Comparison of ENCODE assay signal across 23 cellular contexts in the genomic region with DNA sequence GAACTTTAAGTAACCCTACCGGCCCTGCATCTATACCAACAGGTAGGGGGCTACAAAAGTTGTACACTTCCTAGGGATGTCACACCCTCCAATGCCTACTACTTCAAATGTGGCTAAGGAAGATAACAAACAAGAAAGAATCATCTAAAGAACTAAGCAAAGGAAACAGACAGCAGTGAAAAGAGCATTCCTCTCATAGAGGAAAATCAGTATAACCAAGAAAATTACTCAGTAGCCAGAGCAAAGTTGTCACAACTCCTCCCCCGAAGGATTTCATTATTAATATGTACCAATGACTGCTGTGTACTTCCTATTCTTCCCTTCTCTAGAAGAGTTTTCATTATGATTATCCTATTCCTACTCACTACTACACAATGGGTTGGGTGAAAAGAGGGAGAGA. TPM values are rescaled to one million over a fixed set of nuclear protein-coding genes. Genes with fewer than 3 reads are reported as not detected.
DNase-seq lines count a peak whose midpoint lies in the region; ATAC-seq, FAIRE-seq and TF ChIP-seq lines count a peak whose summit lies in the region.
"Had no signal": no experiment of that assay in that cellular context is flagged by ENCODE, and none has a peak within 500 bp of the region (broad histone marks: within the 10 kb centered on the region; RNA-seq: fewer than 3 reads in every experiment).

No MANE protein-coding gene starts in this region.

- H3K9me3 ChIP-seq in DOHH2 (ENCODE audit: control insufficient read depth, insufficient read depth, low read length) = no peaks in the 10 kb centered on the region
- H3K9me3 ChIP-seq in K562 (replicated peaks; ENCODE audit: control insufficient read depth, insufficient read depth, low read depth, low read length) = no peaks in the 10 kb centered on the region
- H3K9me3 ChIP-seq in uterus = no peaks in the 10 kb centered on the region
- H3K9me3 ChIP-seq: A549, Caco-2, psoas muscle, upper lobe of left lung had no signal

- no peaks in the 10 kb centered on the region for H3K27me3 ChIP-seq in DOHH2 (ENCODE audit: control insufficient read depth, low read length)
- no peaks in the 10 kb centered on the region for H3K27me3 ChIP-seq in K562 (ENCODE audit: control insufficient read depth in 2 of 2, insufficient read depth in 2 of 2, low read length in 2 of 2)
- H3K27me3 ChIP-seq in uterus = no peaks in the 10 kb centered on the region
- H3K27me3 ChIP-seq: upper lobe of left lung had no signal

- H3K4me2 ChIP-seq in DOHH2 (ENCODE audit: low read length) (0 out of 2 replicates have a peak overlapping the region, but pooled peaks have one; percentile 9), K562 (ENCODE audit: insufficient read depth, low read length) (peak overlapping the region; percentile 45)
- H3K4me2 ChIP-seq: A549 had no signal

- CTCF ChIA-PET in activated CD8-positive, alpha-beta T cell treated with anti-CD3 and anti-CD28 coated beads for 36 hours (lab: Charles Lee) = interaction anchor here (3.2 kb wide), 1 partner anchor 11 kb away, joined by 10 read pairs; no protein-coding TSS in a partner anchor
- CTCF ChIA-PET in activated CD8-positive, alpha-beta T cell treated with anti-CD3 and anti-CD28 coated beads, Interleukin-2, amount 10 ng/mL, durations not matched to agents 7 days and 5 days (lab: Charles Lee) = interaction anchor here (1.4 kb wide), 1 partner anchor 11 kb away, joined by 6 read pairs; no protein-coding TSS in a partner anchor
- CTCF ChIA-PET in K562 (lab: Yijun Ruan, JAX; ENCODE audit: low intra/inter-chr PET ratio) = no interaction called here

- 0% methylated on average over 2 of the region's 2 CpGs for WGBS in K562 (ENCODE audit: insufficient coverage, low coverage, missing lambda C conversion rate)

- ATAC-seq in activated CD8-positive, alpha-beta T cell treated with anti-CD3 and anti-CD28 coated beads for 36 hours = peak; percentile 24
- no peak for ATAC-seq in activated CD8-positive, alpha-beta T cell treated with anti-CD3 and anti-CD28 coated beads, Interleukin-2, amount 10 ng/mL, durations not matched to agents 7 days and 5 days
- peak; percentile 82 for ATAC-seq in K562
- ATAC-seq in natural killer cell treated with Interleukin-12 subunit alpha and Interleukin-12 subunit beta and Interleukin-15 and Interleukin-18, amount 100 ng/mL, for 72 hours = no peak
- ATAC-seq: A549, psoas muscle had no signal

- H3K36me3 ChIP-seq in DOHH2 (ENCODE audit: control insufficient read depth, low read length) (peaks cover 78% of the 10 kb centered on the region), K562 (ENCODE audit: control insufficient read depth, insufficient read depth, low read length) (peaks cover 42% of the 10 kb centered on the region; the same call in 2 of the 3 replicates), uterus (no peaks in the 10 kb centered on the region)

- in situ Hi-C loops in K562 (cut with MboI) = no loop called here

- no peak for TF ChIP-seq RAD21 in K562 (CRISPR knock-in tag; conservative IDR thresholded peaks at IDR 0.05 in 1 of 2, IDR thresholded peaks at IDR 0.05 in 1 of 2)

- H3K9me3 Mint-ChIP-seq in activated CD8-positive, alpha-beta T cell treated with anti-CD3 and anti-CD28 coated beads for 36 hours = no peaks in the 10 kb centered on the region
- no peaks in the 10 kb centered on the region for H3K9me3 Mint-ChIP-seq in activated CD8-positive, alpha-beta T cell treated with anti-CD3 and anti-CD28 coated beads, Interleukin-2, amount 10 ng/mL, durations not matched to agents 7 days and 5 days (ENCODE audit: insufficient read depth)
- no peaks in the 10 kb centered on the region for H3K9me3 Mint-ChIP-seq in natural killer cell treated with Interleukin-12 subunit alpha and Interleukin-12 subunit beta and Interleukin-15 and Interleukin-18, amount 100 ng/mL, for 72 hours

- FAIRE-seq in K562 (lab: Jason Lieb, UNC) = peak; percentile 85
- FAIRE-seq: A549, bronchial epithelial cell, colon, H54, kidney had no signal

- peaks cover 37% of the 10 kb centered on the region for H4K20me1 ChIP-seq in DOHH2 (ENCODE audit: control insufficient read depth, insufficient read depth, low read depth, low read length)
- H4K20me1 ChIP-seq in K562 (replicated peaks; ENCODE audit: control insufficient read depth, insufficient read depth, low read length) = peaks cover 10% of the 10 kb centered on the region; the same call in 1 of the 2 replicates

- H3K9me1 ChIP-seq in K562 (ENCODE audit: control insufficient read depth, insufficient read depth, low read length) = no peaks in the 10 kb centered on the region

- H3K79me2 ChIP-seq in DOHH2 (ENCODE audit: control insufficient read depth, low read length) (peaks cover 100% of the 10 kb centered on the region), K562 (ENCODE audit: control insufficient read depth, insufficient read depth, low read length) (peaks cover 100% of the 10 kb centered on the region)

- H3K4me1 Mint-ChIP-seq in activated CD8-positive, alpha-beta T cell treated with anti-CD3 and anti-CD28 coated beads for 36 hours (ENCODE audit: low read depth) = peaks cover 60% of the 10 kb centered on the region
- H3K4me1 Mint-ChIP-seq in activated CD8-positive, alpha-beta T cell treated with anti-CD3 and anti-CD28 coated beads, Interleukin-2, amount 10 ng/mL, durations not matched to agents 7 days and 5 days (ENCODE audit: low read depth) = peaks cover 23% of the 10 kb centered on the region
- peaks cover 35 to 49% of the 10 kb centered on the region in 2 donors for H3K4me1 Mint-ChIP-seq in natural killer cell treated with Interleukin-12 subunit alpha and Interleukin-12 subunit beta and Interleukin-15 and Interleukin-18, amount 100 ng/mL, for 72 hours (ENCODE audit: low read depth in 2 of 2)

- intact Hi-C loops in activated CD8-positive, alpha-beta T cell treated with anti-CD3 and anti-CD28 coated beads for 36 hours (cut with micrococcal nuclease) = no loop called here
- intact Hi-C loops in K562 (cut with micrococcal nuclease) (loop anchor here (5.0 kb wide), 1 partner anchor 64 kb away; no protein-coding TSS in a partner anchor), uterus (cut with DNase I; ENCODE audit: low total_unique reads) (no loop called here)

- H3K4me3 Mint-ChIP-seq in activated CD8-positive, alpha-beta T cell treated with anti-CD3 and anti-CD28 coated beads for 36 hours = no peak overlapping the region
- no peak overlapping the region for H3K4me3 Mint-ChIP-seq in activated CD8-positive, alpha-beta T cell treated with anti-CD3 and anti-CD28 coated beads, Interleukin-2, amount 10 ng/mL, durations not matched to agents 7 days and 5 days
- peak overlapping the region; percentile 21 for H3K4me3 Mint-ChIP-seq in natural killer cell treated with Interleukin-12 subunit alpha and Interleukin-12 subunit beta and Interleukin-15 and Interleukin-18, amount 100 ng/mL, for 72 hours

- peaks cover 2% of the 10 kb centered on the region; the same call in 1 of the 2 replicates for H3F3A ChIP-seq in DOHH2 (ENCODE audit: control insufficient read depth, insufficient read depth)

- H3K36me3 Mint-ChIP-seq in activated CD8-positive, alpha-beta T cell treated with anti-CD3 and anti-CD28 coated beads for 36 hours (ENCODE audit: low read depth) = peaks cover 36% of the 10 kb centered on the region
- peaks cover 37% of the 10 kb centered on the region for H3K36me3 Mint-ChIP-seq in activated CD8-positive, alpha-beta T cell treated with anti-CD3 and anti-CD28 coated beads, Interleukin-2, amount 10 ng/mL, durations not matched to agents 7 days and 5 days (ENCODE audit: low read depth)
- no peaks in the 10 kb centered on the region for H3K36me3 Mint-ChIP-seq in natural killer cell treated with Interleukin-12 subunit alpha and Interleukin-12 subunit beta and Interleukin-15 and Interleukin-18, amount 100 ng/mL, for 72 hours

- TF ChIP-seq CTCF in activated CD8-positive, alpha-beta T cell treated with anti-CD3 and anti-CD28 coated beads for 36 hours (IDR thresholded peaks at IDR 0.05) = no peak
- no peak for TF ChIP-seq CTCF in DOHH2 (IDR thresholded peaks at IDR 0.05; ENCODE audit: low read depth, low read length, poor library complexity, severe bottlenecking)
- no peak for TF ChIP-seq CTCF in K562 (IDR thresholded peaks at IDR 0.05 in 2 of 3, conservative IDR thresholded peaks at IDR 0.05 in 1 of 3; ENCODE audit: insufficient read depth in 2 of 3, low read depth in 1 of 3, low read length in 3 of 3)
- TF ChIP-seq CTCF in uterus (IDR thresholded peaks at IDR 0.05) = no peak

- H3K27ac ChIP-seq in DOHH2 (ENCODE audit: low read depth, low read length) = no peak overlapping the region
- H3K27ac ChIP-seq in K562 (ENCODE audit: extremely low read depth, low read depth, low read length) = peak overlapping the region; percentile 60; the same call in 2 of the 3 replicates
- H3K27ac ChIP-seq in uterus = no peak overlapping the region
- H3K27ac ChIP-seq: A549, psoas muscle, upper lobe of left lung had no signal

- H3K4me3 ChIP-seq in DOHH2 (ENCODE audit: low read length) (no peak overlapping the region), K562 (no peak overlapping the region), uterus (no peak overlapping the region)
- H3K4me3 ChIP-seq: A549, lung, psoas muscle, upper lobe of left lung had no signal

- no TSS peak for BruUV-seq in K562 (replicated peaks; lab: Mats Ljungman, UMichigan)

- peak overlapping the region in 1 of 2 experiments; percentile 43; a peak in 2 of 4 replicates for H3K9ac ChIP-seq in K562 (ENCODE audit: insufficient read depth in 1 of 2, low read depth in 2 of 2, low read length in 2 of 2)

- H3K27me3 Mint-ChIP-seq in activated CD8-positive, alpha-beta T cell treated with anti-CD3 and anti-CD28 coated beads for 36 hours = no peaks in the 10 kb centered on the region
- H3K27me3 Mint-ChIP-seq in activated CD8-positive, alpha-beta T cell treated with anti-CD3 and anti-CD28 coated beads, Interleukin-2, amount 10 ng/mL, durations not matched to agents 7 days and 5 days (ENCODE audit: low read depth) = no peaks in the 10 kb centered on the region
- H3K27me3 Mint-ChIP-seq in natural killer cell treated with Interleukin-12 subunit alpha and Interleukin-12 subunit beta and Interleukin-15 and Interleukin-18, amount 100 ng/mL, for 72 hours = no peaks in the 10 kb centered on the region

- TF ChIP-seq POLR2A in K562 (conservative IDR thresholded peaks at IDR 0.05) = no peak
- TF ChIP-seq POLR2A in uterus (IDR thresholded peaks at IDR 0.05) = no peak

- POLR2A ChIA-PET in activated CD8-positive, alpha-beta T cell treated with anti-CD3 and anti-CD28 coated beads for 36 hours (lab: Charles Lee) = interaction anchor here (1.2 to 1.6 kb wide), 2 partner anchors 9 to 13 kb away, joined by 3 to 5 read pairs; partner anchors contain the start of gene ANKRD17
- POLR2A ChIA-PET in activated CD8-positive, alpha-beta T cell treated with anti-CD3 and anti-CD28 coated beads, Interleukin-2, amount 10 ng/mL, durations not matched to agents 7 days and 5 days (lab: Charles Lee) = no interaction called here
- POLR2A ChIA-PET in K562 (lab: Yijun Ruan, JAX) = interaction anchor here (1.4 to 1.7 kb wide), 2 partner anchors 9 to 12 kb away, joined by 5 to 7 read pairs; partner anchors contain the start of gene ANKRD17

- H3K27ac Mint-ChIP-seq in activated CD8-positive, alpha-beta T cell treated with anti-CD3 and anti-CD28 coated beads for 36 hours = peak overlapping the region; percentile 56
- no peak overlapping the region for H3K27ac Mint-ChIP-seq in activated CD8-positive, alpha-beta T cell treated with anti-CD3 and anti-CD28 coated beads, Interleukin-2, amount 10 ng/mL, durations not matched to agents 7 days and 5 days
- H3K27ac Mint-ChIP-seq in natural killer cell treated with Interleukin-12 subunit alpha and Interleukin-12 subunit beta and Interleukin-15 and Interleukin-18, amount 100 ng/mL, for 72 hours = peak overlapping the region in 1 of 2 donors; percentile 64

- peaks cover 8% of the 10 kb centered on the region; the same call in 1 of the 2 replicates for H3K4me1 ChIP-seq in DOHH2 (ENCODE audit: control insufficient read depth, low read length)
- peaks cover 0 to 18% of the 10 kb centered on the region in 2 experiments; a peak in 2 of 5 replicates for H3K4me1 ChIP-seq in K562 (replicated peaks in 1 of 2; ENCODE audit: control insufficient read depth in 2 of 2, insufficient read depth in 2 of 2, low read length in 2 of 2)
- peaks cover 0 to 14% of the 10 kb centered on the region in 2 donors for H3K4me1 ChIP-seq in uterus
- H3K4me1 ChIP-seq: A549, Caco-2 had no signal

- TF ChIP-seq EP300 in K562 (IDR thresholded peaks at IDR 0.05; ENCODE audit: low read length) = peak; percentile 60; the same call in 1 of the 2 replicates

- DNase-seq in activated CD8-positive, alpha-beta T cell treated with anti-CD3 and anti-CD28 coated beads for 36 hours = no peak
- DNase-seq in activated CD8-positive, alpha-beta T cell treated with anti-CD3 and anti-CD28 coated beads, Interleukin-2, amount 10 ng/mL, durations not matched to agents 7 days and 5 days = no peak
- DNase-seq in K562 (ENCODE audit: extremely low read depth in 1 of 4, low spot score in 3 of 4) (peak in 3 of 4 experiments; percentile 15 to 72 (median 68)), NCI-H1092 treated with DMSO at 0.1 percent for 48 hours (lab: John Stamatoyannopoulos, UW) (no peak), putamen (ENCODE audit: low spot score) (no peak), uterus (no peak)
- no peak for DNase-seq in natural killer cell treated with Interleukin-12 subunit alpha and Interleukin-12 subunit beta and Interleukin-15 and Interleukin-18, amount 100 ng/mL, for 72 hours (ENCODE audit: low spot score)
- DNase-seq: activated effector memory CD4-positive, alpha-beta T cell treated with anti-CD3 and anti-CD28 coated beads, Interleukin-2, amount 50 U/mL, for 16 hours; Caco-2; DMS79 treated with DMSO at 0.1 percent for 48 hours; KG1; kidney; NCI-H1436; psoas muscle; stimulated activated CD8-positive, alpha-beta memory T cell treated with anti-CD3 and anti-CD28 coated beads, Interleukin-4, amount 100 ng/mL, for 48 hours; T-helper 9 cell; upper lobe of left lung had no signal

- no peak overlapping the region for H2AFZ ChIP-seq in K562 (ENCODE audit: low read depth, low read length)

- H3K9me2 ChIP-seq in DOHH2 (replicated peaks; ENCODE audit: control insufficient read depth, low read length) = no peaks in the 10 kb centered on the region

RNA-seq across cellular contexts. Expression of gene ANKRD17, which starts 12.6 kb away (rescaled TPM):
- 10 to 100 TPM; 50.8 to 53.1 TPM for total RNA-seq in activated CD8-positive, alpha-beta T cell treated with anti-CD3 and anti-CD28 coated beads for 36 hours
- 10 to 100 TPM; 45.8 to 46.6 TPM for total RNA-seq in activated CD8-positive, alpha-beta T cell treated with anti-CD3 and anti-CD28 coated beads, Interleukin-2, amount 10 ng/mL, durations not matched to agents 7 days and 5 days
- total RNA-seq in K562 (2011; cell fraction: chromatin; rRNA removed; ENCODE audit: low replicate concordance) = 75.2 and 214 TPM in 2 replicates
- total RNA-seq in K562 (2011; cell fraction: nucleolus; rRNA removed) = 40.7 and 57.2 TPM in 2 replicates
- total RNA-seq in K562 (2011; cell fraction: nucleoplasm; rRNA removed) = 73.1 and 77.5 TPM in 2 replicates
- total RNA-seq in K562 (2014; rRNA removed) (40.0 and 42.2 TPM in 2 replicates), K562 (2014; rRNA removed; fragmentation: Illumina TruSeq; extraction: Trizol) (52.2 and 59.0 TPM in 2 replicates), K562 (2015; rRNA removed; fragmentation: Illumina TruSeq; extraction: Trizol) (53.8 and 55.5 TPM in 2 replicates), K562 (2021) (67.4 and 73.2 TPM in 2 replicates), uterus (10 to 100 TPM; 25.0 to 75.6 (median 56.7) TPM)
- polyA plus RNA-seq in K562 (2011; rRNA removed) (86.9 and 89.3 TPM in 2 replicates), K562 (2014; fragmentation: Illumina TruSeq; extraction: Trizol) (55.0 and 58.9 TPM in 2 replicates), K562 (2014; fragmentation: Nextera tagmentation; extraction: Ambion mirVana) (10 to 100 TPM; 25.5 to 26.9 TPM), K562 (2014; rRNA removed) (34.4 and 37.8 TPM in 2 replicates)
- 46.3 and 63.7 TPM in 2 replicates for polyA plus RNA-seq in K562 (2011; cell fraction: cytosol; rRNA removed)
- 73.9 and 82.8 TPM in 2 replicates for polyA plus RNA-seq in K562 (2011; cell fraction: nucleus; rRNA removed)
- polyA plus RNA-seq in K562 (2012) = 26.2 and 39.0 TPM in 2 replicates
- 220 and 227 TPM in 2 replicates for polyA minus RNA-seq in K562 (2011; rRNA and poly(A)+ RNA removed)
- 81.2 and 104 TPM in 2 replicates for polyA minus RNA-seq in K562 (2011; cell fraction: cytosol; rRNA and poly(A)+ RNA removed)
- polyA minus RNA-seq in K562 (2011; cell fraction: nucleus; rRNA and poly(A)+ RNA removed) = 58.8 and 101 TPM in 2 replicates
- total RNA-seq in natural killer cell treated with Interleukin-12 subunit alpha and Interleukin-12 subunit beta and Interleukin-15 and Interleukin-18, amount 100 ng/mL, for 72 hours = 10 to 100 TPM; 63.5 to 88.6 TPM

Comparison
In these comparisons a context has a peak if more than half of its experiments do, and no peak if none do; other contexts are left out.
1. ATAC-seq: peak in activated CD8-positive, alpha-beta T cell treated with anti-CD3 and anti-CD28 coated beads for 36 hours (single experiment) and K562 (single experiment); none in activated CD8-positive, alpha-beta T cell treated with anti-CD3 and anti-CD28 coated beads, Interleukin-2, amount 10 ng/mL, durations not matched to agents 7 days and 5 days (single experiment) and natural killer cell treated with Interleukin-12 subunit alpha and Interleukin-12 subunit beta and Interleukin-15 and Interleukin-18, amount 100 ng/mL, for 72 hours (0 of 2).
2. DNase-seq: peak in K562 (3 of 4); none in activated CD8-positive, alpha-beta T cell treated with anti-CD3 and anti-CD28 coated beads for 36 hours (single experiment), activated CD8-positive, alpha-beta T cell treated with anti-CD3 and anti-CD28 coated beads, Interleukin-2, amount 10 ng/mL, durations not matched to agents 7 days and 5 days (single experiment), natural killer cell treated with Interleukin-12 subunit alpha and Interleukin-12 subunit beta and Interleukin-15 and Interleukin-18, amount 100 ng/mL, for 72 hours (single experiment), NCI-H1092 treated with DMSO at 0.1 percent for 48 hours (single experiment), putamen (single experiment) and uterus (0 of 2).